21 cellular contexts compared by ENCODE assay signal in genomic region chr9:116899337-116900006, GRCh38.
DNase-seq lines count a peak whose midpoint lies in the region; ATAC-seq, FAIRE-seq and TF ChIP-seq lines count a peak whose summit lies in the region.
"Had no signal": no experiment of that assay in that cellular context is flagged by ENCODE, and none has a peak within 500 bp of the region (broad histone marks: within the 10 kb centered on the region; RNA-seq: fewer than 3 reads in every experiment).

No MANE protein-coding gene starts in this region.

- peak overlapping the region; percentile 87 for H3K27ac Mint-ChIP-seq in astrocyte (ENCODE audit: unreplicated experiment)
- H3K27ac Mint-ChIP-seq: activated CD4-positive, alpha-beta memory T cell treated with anti-CD3 and anti-CD28 coated beads, Interleukin-2, amount 10 ng/mL, durations not matched to agents 7 days and 5 days; activated naive CD4-positive, alpha-beta T cell treated with anti-CD3 and anti-CD28 coated beads, Interleukin-2, amount 50 U/mL, for 72 hours; brain; naive thymus-derived CD4-positive, alpha-beta T cell had no signal

- H3K27me3 Mint-ChIP-seq in astrocyte (ENCODE audit: low read depth, unreplicated experiment) = no peaks in the 10 kb centered on the region
- H3K27me3 Mint-ChIP-seq: activated CD4-positive, alpha-beta memory T cell treated with anti-CD3 and anti-CD28 coated beads, Interleukin-2, amount 10 ng/mL, durations not matched to agents 7 days and 5 days had no signal

- H3K4me3 ChIP-seq in AG10803 (ENCODE audit: low read length) = no peak overlapping the region
- H3K4me3 ChIP-seq in HUES64 (ENCODE audit: low read length) = no peak overlapping the region
- no peak overlapping the region for H3K4me3 ChIP-seq in astrocyte (ENCODE audit: insufficient read depth, low read depth, low read length)
- H3K4me3 ChIP-seq: gastrocnemius medialis, upper lobe of right lung had no signal

- no peak overlapping the region for H2AFZ ChIP-seq in astrocyte (ENCODE audit: low read depth, low read length)
- H2AFZ ChIP-seq: parathyroid adenoma had no signal

- H3K27ac ChIP-seq in HUES64 (ENCODE audit: low read depth, low read length) (peak overlapping the region; percentile 41; the same call in 1 of the 2 replicates), astrocyte (ENCODE audit: low read depth, low read length) (no peak overlapping the region)
- H3K27ac ChIP-seq: gastrocnemius medialis, parathyroid adenoma, upper lobe of right lung, VCaP had no signal

- peaks cover 4% of the 10 kb centered on the region for H3K9me3 Mint-ChIP-seq in astrocyte (ENCODE audit: unreplicated experiment)

- H3K9me3 ChIP-seq in HUES64 (ENCODE audit: insufficient read depth, low read depth, low read length) (no peaks in the 10 kb centered on the region), astrocyte (ENCODE audit: insufficient read depth, low read depth, low read length) (no peaks in the 10 kb centered on the region)
- H3K9me3 ChIP-seq: gastrocnemius medialis, upper lobe of right lung had no signal

- H3K4me2 ChIP-seq in astrocyte (ENCODE audit: low read length) = peak overlapping the region; percentile 18

- H3K36me3 Mint-ChIP-seq in astrocyte (ENCODE audit: low read depth, unreplicated experiment) = no peaks in the 10 kb centered on the region
- H3K36me3 Mint-ChIP-seq: brain; naive thymus-derived CD4-positive, alpha-beta T cell had no signal

- H3K4me1 Mint-ChIP-seq in astrocyte (ENCODE audit: low read depth, unreplicated experiment) = peaks cover 13% of the 10 kb centered on the region
- H3K4me1 Mint-ChIP-seq: activated CD4-positive, alpha-beta memory T cell treated with anti-CD3 and anti-CD28 coated beads, Interleukin-2, amount 10 ng/mL, durations not matched to agents 7 days and 5 days; brain; naive thymus-derived CD4-positive, alpha-beta T cell had no signal

- 0 out of 2 replicates have a peak, but pooled peaks cover under 1% of the 10 kb centered on the region for H3K4me1 ChIP-seq in HUES64 (ENCODE audit: insufficient read depth, low read length)
- H3K4me1 ChIP-seq in astrocyte (ENCODE audit: insufficient read depth, low read length) = no peaks in the 10 kb centered on the region
- H3K4me1 ChIP-seq: gastrocnemius medialis, parathyroid adenoma, upper lobe of right lung had no signal

- H3K36me3 ChIP-seq in HUES64 (ENCODE audit: insufficient read depth, low read length) (no peaks in the 10 kb centered on the region), astrocyte (ENCODE audit: insufficient read depth, low read length) (no peaks in the 10 kb centered on the region)
- H3K36me3 ChIP-seq: gastrocnemius medialis, upper lobe of right lung had no signal

- no peak overlapping the region for H3K9ac ChIP-seq in HUES64 (ENCODE audit: low read depth, low read length)
- no peak overlapping the region for H3K9ac ChIP-seq in astrocyte (ENCODE audit: low read length)
- H3K9ac ChIP-seq: parathyroid adenoma had no signal

- TF ChIP-seq CTCF in AG10803 (conservative IDR thresholded peaks at IDR 0.05; ENCODE audit: low read length) = no peak
- no peak for TF ChIP-seq CTCF in astrocyte (IDR thresholded peaks at IDR 0.05; ENCODE audit: insufficient read depth, low read depth, low read length)

- no peaks in the 10 kb centered on the region for H3K79me2 ChIP-seq in astrocyte (ENCODE audit: insufficient read depth, low read length)
- H3K79me2 ChIP-seq: parathyroid adenoma had no signal

- 84% methylated on average over 2 of the region's 2 CpGs for WGBS in HUES64

- no peak for FAIRE-seq in astrocyte (lab: Jason Lieb, UNC)

- no peaks in the 10 kb centered on the region for H4K20me1 ChIP-seq in astrocyte (ENCODE audit: insufficient read depth, low read length)

- H3K27me3 ChIP-seq in HUES64 (ENCODE audit: insufficient read depth, low read length) (no peaks in the 10 kb centered on the region), astrocyte (ENCODE audit: insufficient read depth, low read length) (no peaks in the 10 kb centered on the region)
- H3K27me3 ChIP-seq: gastrocnemius medialis, upper lobe of right lung had no signal

- DNase-seq in AG10803 (ENCODE audit: low read depth) (peak; percentile 2), astrocyte (ENCODE audit: low read depth) (peak; percentile 30), kidney glomerular epithelial cell (lab: John Stamatoyannopoulos, UW) (peak; percentile 100), GOT3 (lab: John Stamatoyannopoulos, UW) (no peak), iPS-NIHi11 (ENCODE audit: low spot score) (no peak), left lobe of liver (ENCODE audit: low spot score) (no peak)
- DNase-seq in activated effector memory CD4-positive, alpha-beta T cell treated with anti-CD3 and anti-CD28 coated beads, Interleukin-2, amount 50 U/mL, for 16 hours = no peak
- DNase-seq: activated CD4-positive, alpha-beta memory T cell treated with anti-CD3 and anti-CD28 coated beads, Interleukin-2, amount 10 ng/mL, durations not matched to agents 7 days and 5 days; activated T-cell treated with anti-CD3 and anti-CD28 coated beads, Interleukin-2, amount 50 U/mL, for 48 hours; gastrocnemius medialis; naive thymus-derived CD4-positive, alpha-beta T cell; NCI-H187 treated with DMSO at 0.1 percent for 48 hours; NK-92 treated with Interleukin-12 subunit alpha and Interleukin-12 subunit beta, amount 100 ng/mL, for 24 hours; stimulated activated CD4-positive, alpha-beta T cell treated with anti-CD3 and anti-CD28 coated beads, Interleukin-2, amount 100 ng/mL, for 48 hours; T-helper 1 cell; upper lobe of right lung had no signal

- ATAC-seq in left lobe of liver = no peak
- ATAC-seq: activated naive CD4-positive, alpha-beta T cell treated with anti-CD3 and anti-CD28 coated beads, Interleukin-2, amount 50 U/mL, for 72 hours; gastrocnemius medialis; naive thymus-derived CD4-positive, alpha-beta T cell; upper lobe of right lung had no signal

- no peak overlapping the region for H3K4me3 Mint-ChIP-seq in astrocyte (ENCODE audit: unreplicated experiment)
- H3K4me3 Mint-ChIP-seq: activated CD4-positive, alpha-beta memory T cell treated with anti-CD3 and anti-CD28 coated beads, Interleukin-2, amount 10 ng/mL, durations not matched to agents 7 days and 5 days; brain; naive thymus-derived CD4-positive, alpha-beta T cell had no signal

Comparison
In these comparisons a context has a peak if more than half of its experiments do, and no peak if none do; other contexts are left out.
1. DNase-seq: peak in AG10803 (single experiment), astrocyte (single experiment) and kidney glomerular epithelial cell (single experiment); none in GOT3 (single experiment), iPS-NIHi11 (single experiment), activated effector memory CD4-positive, alpha-beta T cell treated with anti-CD3 and anti-CD28 coated beads, Interleukin-2, amount 50 U/mL, for 16 hours (single experiment) and left lobe of liver (single experiment).